In the genomic region with DNA sequence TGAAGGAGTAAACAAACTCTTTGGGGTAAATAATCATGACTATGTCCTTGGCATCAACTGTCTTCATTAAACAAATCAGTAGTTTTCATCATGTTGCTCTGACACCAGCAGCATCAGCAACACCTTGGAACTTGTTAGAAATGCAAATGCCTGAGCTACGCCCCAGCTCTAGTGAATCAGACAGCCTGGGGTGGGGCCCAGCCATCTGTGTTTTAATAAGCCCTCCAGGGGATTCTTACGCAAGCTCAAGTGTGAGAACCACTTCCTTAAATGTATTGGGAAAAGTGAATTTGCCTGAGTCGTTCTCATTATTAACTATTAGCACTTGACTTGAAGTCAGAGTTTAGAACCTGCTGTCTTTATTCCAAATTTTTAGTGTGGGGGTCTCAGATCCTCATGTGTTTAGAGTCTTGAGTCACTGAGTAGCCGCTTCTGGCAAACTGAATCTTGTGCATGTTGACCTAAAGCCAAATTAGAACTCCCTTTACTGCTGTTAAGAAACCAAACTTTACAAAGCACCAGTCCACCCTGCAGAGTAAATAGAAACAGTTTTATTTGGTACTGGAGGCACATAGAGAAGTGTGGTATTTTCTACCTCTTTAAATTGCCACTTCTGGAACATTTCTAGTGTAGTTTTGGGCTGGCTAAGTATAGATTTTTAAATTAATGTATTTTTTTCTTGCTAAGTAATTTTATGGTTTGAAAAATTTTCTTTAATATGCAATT, we compare ENCODE assay signal across 8 cellular contexts.
DNase-seq lines count a peak whose midpoint lies in the region; FAIRE-seq and TF ChIP-seq lines count a peak whose summit lies in the region.

No MANE protein-coding gene starts in this region.

- H3K9ac ChIP-seq in kidney (ENCODE audit: low read length in 2 of 2): no peak overlapping the region

- H3K36me3 ChIP-seq in kidney (ENCODE audit: control insufficient read depth in 1 of 2, insufficient read depth in 2 of 2, low read length in 2 of 2): no peaks in the 10 kb centered on the region
- H3K36me3 ChIP-seq in suprapubic skin: no peaks in the 10 kb centered on the region

- no peak for TF ChIP-seq POLR2A in suprapubic skin (IDR thresholded peaks at IDR 0.05)

- H3K27ac ChIP-seq in kidney (ENCODE audit: low read depth in 2 of 2, low read length in 2 of 2): no peak overlapping the region
- peak overlapping the region; percentile 65 for H3K27ac ChIP-seq in suprapubic skin

- FAIRE-seq in kidney (lab: Jason Lieb, UNC): no peak

- TF ChIP-seq EP300 in suprapubic skin (IDR thresholded peaks at IDR 0.05): no peak

- in situ Hi-C loops in astrocyte of the spinal cord (cut with HindIII; ENCODE audit: low sequenced_read_pairs): no loop called here

- H3K4me1 ChIP-seq in kidney (ENCODE audit: control insufficient read depth in 1 of 2, insufficient read depth in 1 of 2, low read depth in 1 of 2, low read length in 2 of 2): no peaks in the 10 kb centered on the region
- H3K4me1 ChIP-seq in suprapubic skin: peaks cover 15% of the 10 kb centered on the region

- 16% methylated on average over 4 of the region's 4 CpGs for WGBS in suprapubic skin

- TF ChIP-seq CTCF in astrocyte of the spinal cord (IDR thresholded peaks at IDR 0.05; ENCODE audit: low read depth, low read length) (no peak), kidney (IDR thresholded peaks at IDR 0.05; ENCODE audit: borderline replicate concordance, extremely low read depth, insufficient read depth) (no peak), suprapubic skin (IDR thresholded peaks at IDR 0.05) (no peak), GM10266 (IDR thresholded peaks at IDR 0.05; ENCODE audit: control insufficient read depth, insufficient read depth, low read depth, missing control alignments) (no peak)

- H3K27me3 ChIP-seq in suprapubic skin: no peaks in the 10 kb centered on the region

- DNase-seq in M059J (ENCODE audit: low read depth) (peak; percentile 48), astrocyte of the spinal cord (ENCODE audit: low read depth, low spot score) (peak; percentile 49), kidney (peak; percentile 77), suprapubic skin (ENCODE audit: low spot score in 2 of 2) (peak; percentile 84 to 88), GM10266 (ENCODE audit: extremely low spot score) (no peak), putamen (ENCODE audit: low spot score) (no peak), hippocampal formation (lab: John Stamatoyannopoulos, UW) (no peak)
- no peak for DNase-seq in effector CD8-positive, alpha-beta T cell (lab: John Stamatoyannopoulos, UW)

- H3K9me3 ChIP-seq in kidney (ENCODE audit: control insufficient read depth in 1 of 2, low read length in 2 of 2) (peaks cover 0 to 2% of the 10 kb centered on the region in 2 donors), suprapubic skin (no peaks in the 10 kb centered on the region)

- intact Hi-C loops in kidney (cut with DNase I): no loop called here

- no peak overlapping the region for H3K4me3 ChIP-seq in astrocyte of the spinal cord (ENCODE audit: low read depth, low read length)
- H3K4me3 ChIP-seq in kidney (ENCODE audit: low read length in 2 of 2): no peak overlapping the region
- no peak overlapping the region for H3K4me3 ChIP-seq in suprapubic skin

Comparison
In these comparisons a context has a peak if more than half of its experiments do, and no peak if none do; other contexts are left out.
1. DNase-seq: peak in M059J (single experiment), astrocyte of the spinal cord (single experiment), kidney (single experiment) and suprapubic skin (2 of 2); none in effector CD8-positive, alpha-beta T cell (single experiment), GM10266 (single experiment), putamen (single experiment) and hippocampal formation (0 of 2).